In genomic region chr17:11757796-11758195, GRCh38 we compare ENCODE assay signal across 5 cellular contexts.
"Had no signal": no experiment of that assay in that cellular context is flagged by ENCODE, and none has a peak within 500 bp of the region (broad histone marks: within the 10 kb centered on the region; RNA-seq: fewer than 3 reads in every experiment).

No MANE protein-coding gene starts in this region.

- H3K27ac Mint-ChIP-seq: GM23338, H9, IgD-negative memory B cell had no signal

- H3K4me2 ChIP-seq: GM23338 had no signal

- H3K4me3 Mint-ChIP-seq: GM23338, H9 had no signal

- H3K27ac ChIP-seq: HL-60 had no signal

- H3K4me3 ChIP-seq: GM23338 had no signal

- H3K36me3 Mint-ChIP-seq: IgD-negative memory B cell had no signal

- H3K27me3 Mint-ChIP-seq: IgD-negative memory B cell had no signal

- H3K4me1 Mint-ChIP-seq: GM23338, H9, IgD-negative memory B cell had no signal

- H2AFZ ChIP-seq: GM23338 had no signal

- DNase-seq: H9, HCEC 1CT had no signal
